In genomic region chrX:115591420-115591819, GRCh38 we compare ENCODE assay signal across 2 cellular contexts.
TF ChIP-seq lines count a peak whose summit lies in the region.

No MANE protein-coding gene starts in this region.

TF ChIP-seq in A549, 52 proteins besides CTCF, POLR2A, EP300 and RAD21:
- TF ChIP-seq, protein P1, sequence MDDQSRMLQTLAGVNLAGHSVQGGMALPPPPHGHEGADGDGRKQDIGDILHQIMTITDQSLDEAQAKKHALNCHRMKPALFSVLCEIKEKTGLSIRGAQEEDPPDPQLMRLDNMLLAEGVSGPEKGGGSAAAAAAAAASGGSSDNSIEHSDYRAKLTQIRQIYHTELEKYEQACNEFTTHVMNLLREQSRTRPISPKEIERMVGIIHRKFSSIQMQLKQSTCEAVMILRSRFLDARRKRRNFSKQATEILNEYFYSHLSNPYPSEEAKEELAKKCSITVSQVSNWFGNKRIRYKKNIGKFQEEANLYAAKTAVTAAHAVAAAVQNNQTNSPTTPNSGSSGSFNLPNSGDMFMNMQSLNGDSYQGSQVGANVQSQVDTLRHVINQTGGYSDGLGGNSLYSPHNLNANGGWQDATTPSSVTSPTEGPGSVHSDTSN (IDR thresholded peaks at IDR 0.05): no peak
- no peak for TF ChIP-seq HOXA7 (CRISPR knock-in tag; IDR thresholded peaks at IDR 0.05)

TF ChIP-seq in H1, 55 proteins besides CTCF, POLR2A, EP300 and RAD21:
- TF ChIP-seq SIRT6 (IDR thresholded peaks at IDR 0.05; ENCODE audit: low read length) (no peak), SP1 (IDR thresholded peaks at IDR 0.05; ENCODE audit: low read depth, low read length) (no peak), POLR2AphosphoS5 (IDR thresholded peaks at IDR 0.05; ENCODE audit: low read depth, low read length) (no peak), RNF2 (IDR thresholded peaks at IDR 0.05; ENCODE audit: borderline replicate concordance, low read depth, low read length, missing control alignments, poor library complexity, severe bottlenecking) (no peak), FOSL1 (IDR thresholded peaks at IDR 0.05; ENCODE audit: insufficient read depth, low read depth, low read length) (no peak), KDM5A (IDR thresholded peaks at IDR 0.05; ENCODE audit: low read length) (no peak), SP2 (IDR thresholded peaks at IDR 0.05; ENCODE audit: low read length) (no peak), SP4 (IDR thresholded peaks at IDR 0.05; ENCODE audit: low read length) (no peak), TAF1 (IDR thresholded peaks at IDR 0.05; ENCODE audit: low read depth, low read length) (no peak), TAF7 (optimal IDR thresholded peaks at IDR 0.05; ENCODE audit: borderline replicate concordance, low read depth, low read length) (no peak), CHD2 (IDR thresholded peaks at IDR 0.05; ENCODE audit: low read length) (no peak), ZNF274 (IDR thresholded peaks at IDR 0.05; ENCODE audit: borderline replicate concordance, extremely low read depth, low read length) (no peak), EGR1 (IDR thresholded peaks at IDR 0.05; ENCODE audit: borderline replicate concordance, low read depth, low read length) (no peak), EZH2 (IDR thresholded peaks at IDR 0.05; ENCODE audit: low read depth, low read length, severe bottlenecking) (no peak), PHF8 (conservative IDR thresholded peaks at IDR 0.05; ENCODE audit: low read depth, low read length) (no peak), RXRA (IDR thresholded peaks at IDR 0.05; ENCODE audit: insufficient read depth, low read depth, low read length) (no peak), JUN (IDR thresholded peaks at IDR 0.05; ENCODE audit: low read depth, low read length) (no peak)
- TF ChIP-seq, protein P2, sequence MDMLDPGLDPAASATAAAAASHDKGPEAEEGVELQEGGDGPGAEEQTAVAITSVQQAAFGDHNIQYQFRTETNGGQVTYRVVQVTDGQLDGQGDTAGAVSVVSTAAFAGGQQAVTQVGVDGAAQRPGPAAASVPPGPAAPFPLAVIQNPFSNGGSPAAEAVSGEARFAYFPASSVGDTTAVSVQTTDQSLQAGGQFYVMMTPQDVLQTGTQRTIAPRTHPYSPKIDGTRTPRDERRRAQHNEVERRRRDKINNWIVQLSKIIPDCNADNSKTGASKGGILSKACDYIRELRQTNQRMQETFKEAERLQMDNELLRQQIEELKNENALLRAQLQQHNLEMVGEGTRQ (IDR thresholded peaks at IDR 0.05; ENCODE audit: low read length): no peak
- TF ChIP-seq, protein P3, sequence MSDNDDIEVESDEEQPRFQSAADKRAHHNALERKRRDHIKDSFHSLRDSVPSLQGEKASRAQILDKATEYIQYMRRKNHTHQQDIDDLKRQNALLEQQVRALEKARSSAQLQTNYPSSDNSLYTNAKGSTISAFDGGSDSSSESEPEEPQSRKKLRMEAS (IDR thresholded peaks at IDR 0.05): no peak
- TF ChIP-seq, protein P4, sequence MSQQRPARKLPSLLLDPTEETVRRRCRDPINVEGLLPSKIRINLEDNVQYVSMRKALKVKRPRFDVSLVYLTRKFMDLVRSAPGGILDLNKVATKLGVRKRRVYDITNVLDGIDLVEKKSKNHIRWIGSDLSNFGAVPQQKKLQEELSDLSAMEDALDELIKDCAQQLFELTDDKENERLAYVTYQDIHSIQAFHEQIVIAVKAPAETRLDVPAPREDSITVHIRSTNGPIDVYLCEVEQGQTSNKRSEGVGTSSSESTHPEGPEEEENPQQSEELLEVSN (IDR thresholded peaks at IDR 0.05): no peak
